1 cellular context compared by ENCODE assay signal in genomic region chr18:75211002-75211621, GRCh38.
TF ChIP-seq lines count a peak whose summit lies in the region.

No MANE protein-coding gene starts in this region.

TF ChIP-seq in WTC11, 78 proteins besides CTCF, POLR2A, EP300 and RAD21:
- TF ChIP-seq STAT6 (CRISPR knock-in tag; conservative IDR thresholded peaks at IDR 0.05; ENCODE audit: low read depth) (no peak), ZNF423 (CRISPR knock-in tag; IDR thresholded peaks at IDR 0.05) (peak; percentile 31; the same call in 1 of the 2 replicates), NR1H2 (CRISPR knock-in tag; IDR thresholded peaks at IDR 0.05) (no peak), ZNF416 (CRISPR knock-in tag; IDR thresholded peaks at IDR 0.05) (no peak)
TF ChIP-seq in WTC11: peak in this region for 1.
